Comparison of ENCODE assay signal across 9 cellular contexts in genomic region chr1:22184892-22185612, GRCh38. TPM values are rescaled to one million over a fixed set of nuclear protein-coding genes. Genes with fewer than 3 reads are reported as not detected.
DNase-seq lines count a peak whose midpoint lies in the region; ATAC-seq and TF ChIP-seq lines count a peak whose summit lies in the region.
"Had no signal": no experiment of that assay in that cellular context is flagged by ENCODE, and none has a peak within 500 bp of the region (broad histone marks: within the 10 kb centered on the region; RNA-seq: fewer than 3 reads in every experiment).

No MANE protein-coding gene starts in this region.

- no peaks in the 10 kb centered on the region for H3K4me1 Mint-ChIP-seq in chondrocyte (ENCODE audit: low read depth)

- H3K4me1 ChIP-seq in A673 (ENCODE audit: insufficient read depth, low read length, poor library complexity, severe bottlenecking), result no peaks in the 10 kb centered on the region

- DNase-seq in A673 (ENCODE audit: low spot score), result peak; percentile 18
- peak; percentile 29 for DNase-seq in KBM-7
- peak; percentile 83 for DNase-seq in NCI-H524 treated with DMSO at 0.1 percent for 48 hours (lab: John Stamatoyannopoulos, UW)
- DNase-seq in epithelial cell of proximal tubule (ENCODE audit: low read depth), result peak; percentile 12
- no peak for DNase-seq in RWPE1 (ENCODE audit: low spot score)
- DNase-seq in chondrocyte (ENCODE audit: low spot score), result no peak
- no peak for DNase-seq in stimulated activated CD4-positive, alpha-beta T cell treated with anti-CD3 and anti-CD28 coated beads, Interleukin-4, amount 100 ng/mL, for 4 hours
- DNase-seq: MM.1S had no signal

- in situ Hi-C loops in KBM-7 (cut with MboI; ENCODE audit: low pct_unique_long_range_greater_than_20kb, low sequenced_read_pairs), result no loop called here

- POLR2A ChIA-PET in A673 (lab: Charles Lee; ENCODE audit: low non-redundant PET) (no interaction called here), RWPE1 (lab: Yijun Ruan, JAX; ENCODE audit: low non-redundant PET) (no interaction called here)

- H3K4me3 ChIP-seq in A673 (ENCODE audit: low read depth, low read length, poor library complexity, severe bottlenecking) (no peak overlapping the region), epithelial cell of proximal tubule (ENCODE audit: low read depth, low read length) (no peak overlapping the region)

- peaks cover 64% of the 10 kb centered on the region for H3K27me3 Mint-ChIP-seq in chondrocyte (ENCODE audit: low read depth)

- H3K27me3 ChIP-seq in A673 (replicated peaks; ENCODE audit: insufficient read depth, low read depth, low read length, poor library complexity), result peaks cover 44% of the 10 kb centered on the region

- peaks cover 8% of the 10 kb centered on the region for H3K36me3 Mint-ChIP-seq in chondrocyte (ENCODE audit: low read depth)

- ATAC-seq in GM21717 (IDR thresholded peaks at IDR 0.05; ENCODE audit: unreplicated experiment), result no peak

- no peaks in the 10 kb centered on the region for H3K9me3 ChIP-seq in A673 (ENCODE audit: low read depth, low read length, poor library complexity, severe bottlenecking)

- TF ChIP-seq CTCF in A673 (conservative IDR thresholded peaks at IDR 0.05; ENCODE audit: low read depth, low read length), result no peak
- no peak for TF ChIP-seq CTCF in epithelial cell of proximal tubule (conservative IDR thresholded peaks at IDR 0.05; ENCODE audit: low read depth, low read length)
- TF ChIP-seq CTCF in RWPE1 (conservative IDR thresholded peaks at IDR 0.05; ENCODE audit: low read depth), result no peak
- TF ChIP-seq CTCF in chondrocyte (IDR thresholded peaks at IDR 0.05), result no peak

- CTCF ChIA-PET in A673 (lab: Charles Lee) (no interaction called here), RWPE1 (lab: Yijun Ruan, JAX) (interaction anchor here (0.6 kb wide), 1 partner anchor 85 kb away, joined by 4 read pairs; no protein-coding TSS in a partner anchor)

- H3K36me3 ChIP-seq in A673 (ENCODE audit: insufficient read depth, low read length, poor library complexity, severe bottlenecking), result no peaks in the 10 kb centered on the region

- no peak overlapping the region for H3K4me3 Mint-ChIP-seq in chondrocyte (ENCODE audit: unreplicated experiment)

- no peaks in the 10 kb centered on the region for H3K9me3 Mint-ChIP-seq in chondrocyte (ENCODE audit: low read depth)

- H3K27ac ChIP-seq in A673 (ENCODE audit: low read depth, low read length, poor library complexity, severe bottlenecking) (no peak overlapping the region), RWPE1 (no peak overlapping the region)

- BruUV-seq in A673 (replicated peaks; lab: Mats Ljungman, UMichigan), result no TSS peak

- intact Hi-C loops in A673 (cut with micrococcal nuclease; ENCODE audit: unreplicated experiment), result no loop called here

- no peak overlapping the region for H3K27ac Mint-ChIP-seq in chondrocyte (ENCODE audit: unreplicated experiment)

RNA-seq across cellular contexts. Expression of gene WNT4, which starts 42.2 kb away (rescaled TPM):
- not detected in 2 replicates for total RNA-seq in A673 (2021)
- total RNA-seq in epithelial cell of proximal tubule, result 0.07 TPM in 1 of 2 replicates, not detected in the other
- 0.05 to 0.46 TPM (median 0.08 TPM) in 3 replicates for total RNA-seq in chondrocyte

Comparison
In these comparisons a context has a peak if more than half of its experiments do, and no peak if none do; other contexts are left out.
1. DNase-seq: peak in A673 (single experiment), KBM-7 (single experiment), NCI-H524 treated with DMSO at 0.1 percent for 48 hours (single experiment) and epithelial cell of proximal tubule (single experiment); none in RWPE1 (single experiment), chondrocyte (single experiment) and stimulated activated CD4-positive, alpha-beta T cell treated with anti-CD3 and anti-CD28 coated beads, Interleukin-4, amount 100 ng/mL, for 4 hours (0 of 2).